8 cellular contexts compared by ENCODE assay signal in the genomic region with DNA sequence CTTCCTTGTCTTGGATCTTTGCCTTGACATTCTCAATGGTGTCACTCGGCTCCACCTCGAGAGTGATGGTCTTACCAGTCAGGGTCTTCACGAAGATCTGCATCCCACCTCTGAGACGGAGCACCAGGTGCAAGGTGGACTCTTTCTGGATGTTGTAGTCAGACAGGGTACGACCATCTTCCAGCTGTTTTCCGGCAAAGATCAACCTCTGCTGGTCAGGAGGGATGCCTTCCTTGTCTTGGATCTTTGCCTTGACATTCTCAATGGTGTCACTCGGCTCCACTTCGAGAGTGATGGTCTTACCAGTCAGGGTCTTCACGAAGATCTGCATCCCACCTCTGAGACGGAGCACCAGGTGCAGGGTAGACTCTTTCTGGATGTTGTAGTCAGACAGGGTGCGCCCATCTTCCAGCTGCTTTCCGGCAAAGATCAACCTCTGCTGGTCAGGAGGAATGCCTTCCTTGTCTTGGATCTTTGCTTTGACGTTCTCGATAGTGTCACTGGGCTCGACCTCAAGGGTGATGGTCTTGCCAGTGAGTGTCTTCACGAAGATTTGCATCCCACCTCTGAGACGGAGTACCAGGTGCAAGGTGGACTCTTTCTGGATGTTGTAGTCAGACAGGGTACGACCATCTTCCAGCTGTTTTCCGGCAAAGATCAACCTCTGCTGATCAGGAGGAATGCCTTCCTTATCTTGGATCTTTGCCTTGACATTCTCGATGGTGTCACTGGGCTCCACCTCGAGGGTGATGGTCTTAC. TPM values are rescaled to one million over a fixed set of nuclear protein-coding genes. Genes with fewer than 3 reads are reported as not detected.
A peak's percentile ranks its signal among the peaks of the same experiment; 100 is the strongest.
DNase-seq lines count a peak whose midpoint lies in the region; ATAC-seq, FAIRE-seq and TF ChIP-seq lines count a peak whose summit lies in the region.
"Not testable (repeated sequence)": the region's sequence is repeated elsewhere in the genome, so short reads cannot be mapped to it uniquely, and the experiment has no call there.

No MANE protein-coding gene starts in this region.

- H3K36me3 Mint-ChIP-seq in IgD-negative memory B cell: peaks cover 15% of the 10 kb centered on the region
- peaks cover 42% of the 10 kb centered on the region for H3K36me3 Mint-ChIP-seq in activated CD4-positive, alpha-beta T cell treated with anti-CD3 and anti-CD28 coated beads for 36 hours (ENCODE audit: low read depth)
- H3K36me3 Mint-ChIP-seq in neural progenitor cell: peaks cover 32% of the 10 kb centered on the region

- in situ Hi-C loops in astrocyte of the spinal cord (cut with HindIII; ENCODE audit: low sequenced_read_pairs): not testable (repeated sequence)

- ATAC-seq in activated CD4-positive, alpha-beta T cell treated with anti-CD3 and anti-CD28 coated beads for 36 hours; stimulated activated naive CD8-positive, alpha-beta T cell treated with anti-CD3 and anti-CD28 coated beads, Interleukin-15, amount 100 ng/mL, for 72 hours: not testable (repeated sequence)

- not testable (repeated sequence) for TF ChIP-seq POLR2A in endothelial cell of umbilical vein (IDR thresholded peaks at IDR 0.05; ENCODE audit: low read depth, low read length)

- not testable (repeated sequence) for H3K9ac ChIP-seq in BLaER1; endothelial cell of umbilical vein (replicated peaks; ENCODE audit: extremely low read depth, insufficient read depth, low read length); neural progenitor cell

- CTCF ChIA-PET in activated CD4-positive, alpha-beta T cell treated with anti-CD3 and anti-CD28 coated beads for 36 hours (lab: Charles Lee): interaction anchor here (7.9 kb wide), 1 partner anchor 27 kb away, joined by 92 read pairs; no protein-coding TSS in a partner anchor
- CTCF ChIA-PET in endothelial cell of umbilical vein (lab: Charles Lee): interaction anchor here (2.5 kb wide), 1 partner anchor 27 kb away, joined by 17 read pairs; no protein-coding TSS in a partner anchor

- peaks cover 72% of the 10 kb centered on the region for H3F3A ChIP-seq in neural progenitor cell (ENCODE audit: low read depth)

- not testable (repeated sequence) for TF ChIP-seq CTCF in astrocyte of the spinal cord (IDR thresholded peaks at IDR 0.05; ENCODE audit: low read depth, low read length); endothelial cell of umbilical vein (IDR thresholded peaks at IDR 0.05; ENCODE audit: extremely low read depth in 1 of 2, insufficient read depth in 1 of 2, low read depth in 1 of 2, low read length in 2 of 2); neural progenitor cell (IDR thresholded peaks at IDR 0.05)

- H3K27me3 Mint-ChIP-seq in IgD-negative memory B cell; activated CD4-positive, alpha-beta T cell treated with anti-CD3 and anti-CD28 coated beads for 36 hours; stimulated activated naive CD8-positive, alpha-beta T cell treated with anti-CD3 and anti-CD28 coated beads, Interleukin-15, amount 100 ng/mL, for 72 hours: not testable (repeated sequence)
- peaks cover 28% of the 10 kb centered on the region for H3K27me3 Mint-ChIP-seq in neural progenitor cell (ENCODE audit: insufficient read depth, low read depth)

- peak overlapping the region in 1 of 3 donors; percentile 100 for H3K27ac Mint-ChIP-seq in IgD-negative memory B cell
- H3K27ac Mint-ChIP-seq in activated CD4-positive, alpha-beta T cell treated with anti-CD3 and anti-CD28 coated beads for 36 hours: peak overlapping the region; percentile 100
- H3K27ac Mint-ChIP-seq in neural progenitor cell: not testable (repeated sequence)
- peak overlapping the region; percentile 25 to 100 for H3K27ac Mint-ChIP-seq in stimulated activated naive CD8-positive, alpha-beta T cell treated with anti-CD3 and anti-CD28 coated beads, Interleukin-15, amount 100 ng/mL, for 72 hours

- intact Hi-C loops in activated CD4-positive, alpha-beta T cell treated with anti-CD3 and anti-CD28 coated beads for 36 hours (cut with DNase I, micrococcal nuclease): loop anchor here in 1 of 2 experiments (10.0 kb wide), 3 partner anchors 1478 to 1938 kb away; partner anchors contain the start of genes OGFOD2, RILPL2 and SBNO1
- intact Hi-C loops in endothelial cell of umbilical vein (cut with micrococcal nuclease): not testable (repeated sequence)

- H3K79me2 ChIP-seq in endothelial cell of umbilical vein (ENCODE audit: control insufficient read depth, insufficient read depth, low read length) (peaks cover 39% of the 10 kb centered on the region), neural progenitor cell (ENCODE audit: low read depth) (peaks cover 50% of the 10 kb centered on the region)

- H3K36me3 ChIP-seq in BLaER1 (peaks cover 32% of the 10 kb centered on the region), endothelial cell of umbilical vein (ENCODE audit: control insufficient read depth in 2 of 2, extremely low read depth in 1 of 2, insufficient read depth in 2 of 2, low read length in 2 of 2) (peaks cover 9 to 16% of the 10 kb centered on the region in 2 experiments)
- H3K36me3 ChIP-seq in neural progenitor cell: not testable (repeated sequence)

- peak overlapping the region; percentile 99 for H3K4me3 Mint-ChIP-seq in IgD-negative memory B cell
- peak overlapping the region; percentile 100 for H3K4me3 Mint-ChIP-seq in activated CD4-positive, alpha-beta T cell treated with anti-CD3 and anti-CD28 coated beads for 36 hours
- peak overlapping the region; percentile 100 for H3K4me3 Mint-ChIP-seq in neural progenitor cell
- H3K4me3 Mint-ChIP-seq in stimulated activated naive CD8-positive, alpha-beta T cell treated with anti-CD3 and anti-CD28 coated beads, Interleukin-15, amount 100 ng/mL, for 72 hours: peak overlapping the region; percentile 99 to 100

- H3K4me1 Mint-ChIP-seq in IgD-negative memory B cell: peaks cover 37 to 51% (median 48%) of the 10 kb centered on the region in 3 donors
- H3K4me1 Mint-ChIP-seq in activated CD4-positive, alpha-beta T cell treated with anti-CD3 and anti-CD28 coated beads for 36 hours: peaks cover 62% of the 10 kb centered on the region
- H3K4me1 Mint-ChIP-seq in neural progenitor cell: peaks cover 62% of the 10 kb centered on the region
- peaks cover 70% of the 10 kb centered on the region for H3K4me1 Mint-ChIP-seq in stimulated activated naive CD8-positive, alpha-beta T cell treated with anti-CD3 and anti-CD28 coated beads, Interleukin-15, amount 100 ng/mL, for 72 hours

- not testable (repeated sequence) for H2AFZ ChIP-seq in endothelial cell of umbilical vein (ENCODE audit: low read depth, low read length); neural progenitor cell (replicated peaks)

- dilution Hi-C loops in endothelial cell of umbilical vein (cut with MboI; ENCODE audit: extremely low pct_ligation_motif_present, low sequenced_read_pairs): not testable (repeated sequence)

- not testable (repeated sequence) for H3K9me3 ChIP-seq in BLaER1; endothelial cell of umbilical vein (replicated peaks; ENCODE audit: control insufficient read depth, insufficient read depth, low read length); neural progenitor cell (ENCODE audit: low read depth)

- H3K4me3 ChIP-seq in BLaER1: peak overlapping the region; percentile 98; the same call in 1 of the 2 replicates
- peak overlapping the region; percentile 100 for H3K4me3 ChIP-seq in astrocyte of the spinal cord (ENCODE audit: low read depth, low read length)
- peak overlapping the region in 2 of 3 experiments; percentile 15 to 94 for H3K4me3 ChIP-seq in endothelial cell of umbilical vein (replicated peaks in 1 of 3; ENCODE audit: insufficient read depth in 1 of 3, low read depth in 1 of 3, low read length in 3 of 3)
- H3K4me3 ChIP-seq in neural progenitor cell: peak overlapping the region; percentile 90

- H4K20me1 ChIP-seq in BLaER1: peaks cover 64% of the 10 kb centered on the region
- peaks cover 11% of the 10 kb centered on the region for H4K20me1 ChIP-seq in endothelial cell of umbilical vein (replicated peaks; ENCODE audit: control insufficient read depth, extremely low read depth, insufficient read depth, low read length)
- H4K20me1 ChIP-seq in neural progenitor cell (ENCODE audit: low read depth): peaks cover 53% of the 10 kb centered on the region

- H3K9me3 Mint-ChIP-seq in IgD-negative memory B cell; activated CD4-positive, alpha-beta T cell treated with anti-CD3 and anti-CD28 coated beads for 36 hours (ENCODE audit: low read depth); neural progenitor cell; stimulated activated naive CD8-positive, alpha-beta T cell treated with anti-CD3 and anti-CD28 coated beads, Interleukin-15, amount 100 ng/mL, for 72 hours: not testable (repeated sequence)

- TSS peak; percentile 32 for BruUV-seq in endothelial cell of umbilical vein (replicated peaks; lab: Mats Ljungman, UMichigan)

- not testable (repeated sequence) for H3K27ac ChIP-seq in BLaER1; endothelial cell of umbilical vein (ENCODE audit: insufficient read depth, low read depth, low read length); neural progenitor cell
- H3K27ac ChIP-seq in layer of hippocampus (ENCODE audit: low read depth, low read length): peak overlapping the region; percentile 100

- H3K4me2 ChIP-seq in BLaER1 (peak overlapping the region; percentile 95), endothelial cell of umbilical vein (ENCODE audit: insufficient read depth, low read length) (peak overlapping the region; percentile 74), neural progenitor cell (peak overlapping the region; percentile 84)

- POLR2A ChIA-PET in activated CD4-positive, alpha-beta T cell treated with anti-CD3 and anti-CD28 coated beads for 36 hours (lab: Charles Lee): interaction anchor here (4.1 kb wide), 1 partner anchor 28 kb away, joined by 39 read pairs; no protein-coding TSS in a partner anchor
- POLR2A ChIA-PET in endothelial cell of umbilical vein (lab: Charles Lee): interaction anchor here (3.9 kb wide), 1 partner anchor 27 kb away, joined by 46 read pairs; no protein-coding TSS in a partner anchor

- FAIRE-seq in endothelial cell of umbilical vein (lab: Jason Lieb, UNC): not testable (repeated sequence)

- DNase-seq in activated CD4-positive, alpha-beta T cell treated with anti-CD3 and anti-CD28 coated beads for 36 hours; astrocyte of the spinal cord (ENCODE audit: low read depth, low spot score); endothelial cell of umbilical vein (ENCODE audit: low read depth, low spot score); neural progenitor cell (ENCODE audit: low spot score); stimulated activated naive CD8-positive, alpha-beta T cell treated with anti-CD3 and anti-CD28 coated beads, Interleukin-15, amount 100 ng/mL, for 72 hours: not testable (repeated sequence)

- not testable (repeated sequence) for H3K9me1 ChIP-seq in endothelial cell of umbilical vein (replicated peaks; ENCODE audit: control insufficient read depth, extremely low read depth, insufficient read depth, low read length)

- H3K4me1 ChIP-seq in BLaER1 (peaks cover 50% of the 10 kb centered on the region), endothelial cell of umbilical vein (ENCODE audit: control insufficient read depth, extremely low read depth, insufficient read depth, low read length) (peaks cover 31% of the 10 kb centered on the region), neural progenitor cell (peaks cover 21% of the 10 kb centered on the region)

- H3K27me3 ChIP-seq in BLaER1; endothelial cell of umbilical vein (ENCODE audit: control insufficient read depth in 2 of 2, insufficient read depth in 2 of 2, low read length in 2 of 2); layer of hippocampus (ENCODE audit: control insufficient read depth, insufficient read depth, low read length); neural progenitor cell: not testable (repeated sequence)

RNA-seq across cellular contexts. Expression of gene UBC, which starts 1.7 kb away (rescaled TPM):
- polyA plus RNA-seq in IgD-negative memory B cell: 1,893 TPM
- 100 to 1,000 TPM; 809 to 936 TPM for total RNA-seq in activated CD4-positive, alpha-beta T cell treated with anti-CD3 and anti-CD28 coated beads for 36 hours
- 875 and 911 TPM in 2 replicates for total RNA-seq in endothelial cell of umbilical vein
- 1,040 and 1,305 TPM in 2 replicates for polyA plus RNA-seq in endothelial cell of umbilical vein
- polyA plus RNA-seq in endothelial cell of umbilical vein (2011; cell fraction: cytosol; rRNA removed): 1,913 and 1,931 TPM in 2 replicates
- polyA plus RNA-seq in endothelial cell of umbilical vein (2011; cell fraction: nucleus; rRNA removed): 1,373 and 1,721 TPM in 2 replicates
- polyA plus RNA-seq in endothelial cell of umbilical vein (2012): 1,239 and 1,518 TPM in 2 replicates
- polyA minus RNA-seq in endothelial cell of umbilical vein: 537 and 767 TPM in 2 replicates
- 247 TPM for polyA minus RNA-seq in endothelial cell of umbilical vein (2011; cell fraction: cytosol; rRNA and poly(A)+ RNA removed)
- 157 and 183 TPM in 2 replicates for polyA minus RNA-seq in endothelial cell of umbilical vein (2011; cell fraction: nucleus; rRNA and poly(A)+ RNA removed)
- 857 and 897 TPM in 2 replicates for total RNA-seq in neural progenitor cell (ENCODE audit: low replicate concordance)

RNA-seq across cellular contexts. Expression of gene SCARB1, which starts 49.0 kb away (rescaled TPM):
- 23.9 TPM for polyA plus RNA-seq in IgD-negative memory B cell
- total RNA-seq in activated CD4-positive, alpha-beta T cell treated with anti-CD3 and anti-CD28 coated beads for 36 hours: 10 to 100 TPM; 22.9 to 24.1 TPM
- total RNA-seq in endothelial cell of umbilical vein: 125 TPM in 2 replicates
- 133 and 141 TPM in 2 replicates for polyA plus RNA-seq in endothelial cell of umbilical vein
- polyA plus RNA-seq in endothelial cell of umbilical vein (2011; cell fraction: cytosol; rRNA removed): 88.9 and 96.7 TPM in 2 replicates
- polyA plus RNA-seq in endothelial cell of umbilical vein (2011; cell fraction: nucleus; rRNA removed): 99.8 and 106 TPM in 2 replicates
- polyA plus RNA-seq in endothelial cell of umbilical vein (2012): 97.9 and 111 TPM in 2 replicates
- polyA minus RNA-seq in endothelial cell of umbilical vein: 101 and 103 TPM in 2 replicates
- 54.0 TPM for polyA minus RNA-seq in endothelial cell of umbilical vein (2011; cell fraction: cytosol; rRNA and poly(A)+ RNA removed)
- polyA minus RNA-seq in endothelial cell of umbilical vein (2011; cell fraction: nucleus; rRNA and poly(A)+ RNA removed): 34.3 and 35.2 TPM in 2 replicates
- total RNA-seq in neural progenitor cell (ENCODE audit: low replicate concordance): 4.3 and 7.8 TPM in 2 replicates
